ENCODE assay signal across 39 cellular contexts in the genomic region with DNA sequence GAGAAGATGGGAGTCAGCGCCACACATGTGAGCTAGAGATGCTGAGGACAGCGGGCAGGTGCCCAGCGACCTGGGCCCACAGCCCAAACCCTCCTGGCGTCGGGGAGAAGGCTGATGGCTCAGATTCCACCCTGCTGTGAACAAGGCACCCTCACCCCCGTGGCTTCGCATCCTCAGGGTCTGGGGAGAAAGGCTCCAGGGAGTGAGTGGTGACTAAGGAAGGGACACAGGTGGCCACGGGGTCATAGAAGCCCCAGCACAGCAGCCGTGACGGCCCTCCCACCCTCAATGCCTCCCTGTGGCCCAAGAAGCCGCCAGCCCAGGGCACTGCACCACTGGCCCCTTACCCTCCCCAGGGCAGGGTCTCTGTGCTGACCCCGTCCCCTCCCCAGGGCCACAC.
"Had no signal": no experiment of that assay in that cellular context is flagged by ENCODE, and none has a peak within 500 bp of the region (broad histone marks: within the 10 kb centered on the region; RNA-seq: fewer than 3 reads in every experiment).

No MANE protein-coding gene starts in this region.

- DNase-seq: activated B cell treated with CpG ODN at 0.5 μM for 24 hours; activated CD4-positive, alpha-beta memory T cell treated with anti-CD3 and anti-CD28 coated beads, Interleukin-2, amount 10 ng/mL, durations not matched to agents 7 days and 5 days; activated CD4-positive, alpha-beta T cell treated with anti-CD3 and anti-CD28 coated beads for 1 hour; activated CD4-positive, alpha-beta T cell treated with anti-CD3 and anti-CD28 coated beads for 36 hours; activated CD4-positive, alpha-beta T cell treated with anti-CD3 and anti-CD28 coated beads for 48 hours; activated CD4-positive, alpha-beta T cell treated with anti-CD3 and anti-CD28 coated beads, Interleukin-2, amount 10 ng/mL, durations not matched to agents 7 days and 5 days; activated CD4-positive, alpha-beta T cell treated with anti-CD3 and anti-CD28 coated beads, Interleukin-2, amount 50 U/mL, for 48 hours; activated CD8-positive, alpha-beta memory T cell treated with anti-CD3 and anti-CD28 coated beads for 24 hours; activated CD8-positive, alpha-beta memory T cell treated with anti-CD3 and anti-CD28 coated beads, Interleukin-2, amount 10 ng/mL, durations not matched to agents 7 days and 5 days; activated CD8-positive, alpha-beta memory T cell treated with anti-CD3 and anti-CD28 coated beads, Interleukin-2, amount 50 U/mL, for 48 hours; activated CD8-positive, alpha-beta T cell treated with anti-CD3 and anti-CD28 coated beads, Interleukin-2, amount 10 ng/mL, durations not matched to agents 7 days and 5 days; activated effector memory CD4-positive, alpha-beta T cell treated with Interleukin-2 at 50 U/mL for 16 hours; activated gamma-delta T cell; activated naive CD4-positive, alpha-beta T cell treated with anti-CD3 and anti-CD28 coated beads, Interleukin-2, amount 10 ng/mL, durations not matched to agents 7 days and 5 days; activated naive CD4-positive, alpha-beta T cell treated with Interleukin-2 at 50 U/mL for 16 hours; activated naive CD8-positive, alpha-beta T cell treated with anti-CD3 and anti-CD28 coated beads, Interleukin-2, amount 10 ng/mL, durations not matched to agents 7 days and 5 days; activated naive CD8-positive, alpha-beta T cell treated with anti-CD3 and anti-CD28 coated beads, Interleukin-2, amount 50 U/mL, for 24 hours; activated T-cell treated with anti-CD3 and anti-CD28 coated beads, Interleukin-2, amount 50 U/mL, for 24 hours; activated T-cell treated with anti-CD3 and anti-CD28 coated beads, Interleukin-2, amount 50 U/mL, for 48 hours; amygdala; anterior cingulate cortex; caudate nucleus; cerebellar nuclear complex; T-helper 1 cell; T-helper 2 cell; T-helper 9 cell had no signal

- H3K4me1 ChIP-seq: ascending aorta had no signal

- H3K27me3 Mint-ChIP-seq: activated B cell treated with CpG ODN at 0.5 μM for 24 hours; activated CD4-positive, alpha-beta memory T cell treated with anti-CD3 and anti-CD28 coated beads, Interleukin-2, amount 10 ng/mL, durations not matched to agents 7 days and 5 days; activated CD4-positive, alpha-beta T cell treated with anti-CD3 and anti-CD28 coated beads for 36 hours; activated CD4-positive, alpha-beta T cell treated with anti-CD3 and anti-CD28 coated beads, Interleukin-2, amount 10 ng/mL, durations not matched to agents 7 days and 5 days; activated CD8-positive, alpha-beta memory T cell treated with anti-CD3 and anti-CD28 coated beads, Interleukin-2, amount 10 ng/mL, durations not matched to agents 7 days and 5 days; activated naive CD4-positive, alpha-beta T cell treated with anti-CD3 and anti-CD28 coated beads, Interleukin-2, amount 10 ng/mL, durations not matched to agents 7 days and 5 days; activated naive CD4-positive, alpha-beta T cell treated with anti-CD3 and anti-CD28 coated beads, Interleukin-2, amount 50 U/mL, for 24 hours; activated naive CD8-positive, alpha-beta T cell; activated naive CD8-positive, alpha-beta T cell treated with anti-CD3 and anti-CD28 coated beads, Interleukin-2, amount 10 ng/mL, durations not matched to agents 7 days and 5 days; activated naive CD8-positive, alpha-beta T cell treated with anti-CD3 and anti-CD28 coated beads, Interleukin-2, amount 50 U/mL, for 24 hours; activated T-cell treated with anti-CD3 and anti-CD28 coated beads, Interleukin-2, amount 50 U/mL, for 24 hours; central memory CD8-positive, alpha-beta T cell had no signal

- H3K9me3 ChIP-seq: ascending aorta had no signal

- H3K4me3 Mint-ChIP-seq: activated B cell treated with CpG ODN at 0.5 μM for 24 hours; activated CD4-positive, alpha-beta memory T cell treated with anti-CD3 and anti-CD28 coated beads, Interleukin-2, amount 10 ng/mL, durations not matched to agents 7 days and 5 days; activated CD4-positive, alpha-beta T cell treated with anti-CD3 and anti-CD28 coated beads for 36 hours; activated CD4-positive, alpha-beta T cell treated with anti-CD3 and anti-CD28 coated beads, Interleukin-2, amount 10 ng/mL, durations not matched to agents 7 days and 5 days; activated CD8-positive, alpha-beta memory T cell treated with anti-CD3 and anti-CD28 coated beads, Interleukin-2, amount 10 ng/mL, durations not matched to agents 7 days and 5 days; activated CD8-positive, alpha-beta T cell treated with anti-CD3 and anti-CD28 coated beads, Interleukin-2, amount 10 ng/mL, durations not matched to agents 7 days and 5 days; activated naive CD4-positive, alpha-beta T cell treated with anti-CD3 and anti-CD28 coated beads, Interleukin-2, amount 10 ng/mL, durations not matched to agents 7 days and 5 days; activated naive CD4-positive, alpha-beta T cell treated with anti-CD3 and anti-CD28 coated beads, Interleukin-2, amount 50 U/mL, for 24 hours; activated naive CD8-positive, alpha-beta T cell; activated naive CD8-positive, alpha-beta T cell treated with anti-CD3 and anti-CD28 coated beads, Interleukin-2, amount 10 ng/mL, durations not matched to agents 7 days and 5 days; activated naive CD8-positive, alpha-beta T cell treated with anti-CD3 and anti-CD28 coated beads, Interleukin-2, amount 50 U/mL, for 24 hours; activated T-cell treated with anti-CD3 and anti-CD28 coated beads, Interleukin-2, amount 50 U/mL, for 24 hours; brain; central memory CD8-positive, alpha-beta T cell; T-helper 1 cell treated with Interleukin-12 subunit alpha and Interleukin-12 subunit beta and Interleukin-4 antibody, amounts not matched to agents 30 μg/mL and 1 μg/mL, for 36 hours; T-helper 2 cell treated with Interferon-gamma antibody and Interleukin-4, amounts not matched to agents 5 μg/mL and 100 μg/mL, for 36 hours had no signal

- H3K27me3 ChIP-seq: ascending aorta, cardiac muscle cell had no signal

- ATAC-seq: activated CD4-positive, alpha-beta T cell treated with anti-CD3 and anti-CD28 coated beads for 36 hours; activated CD4-positive, CD25-positive, alpha-beta regulatory T cell treated with anti-CD3 and anti-CD28 coated beads, Interleukin-2, amount 50 U/mL, for 24 hours; activated CD8-positive, alpha-beta memory T cell treated with anti-CD3 and anti-CD28 coated beads, Interleukin-2, amount 10 ng/mL, durations not matched to agents 7 days and 5 days; activated CD8-positive, alpha-beta T cell treated with anti-CD3 and anti-CD28 coated beads, Interleukin-2, amount 10 ng/mL, durations not matched to agents 7 days and 5 days; activated naive CD8-positive, alpha-beta T cell treated with anti-CD3 and anti-CD28 coated beads, Interleukin-2, amount 50 U/mL, for 24 hours had no signal

- FAIRE-seq: bronchial epithelial cell, TTC549 had no signal

- H3K27ac ChIP-seq: ascending aorta, cardiac muscle cell, VCaP had no signal

- H3K36me3 Mint-ChIP-seq: activated naive CD4-positive, alpha-beta T cell treated with anti-CD3 and anti-CD28 coated beads, Interleukin-2, amount 50 U/mL, for 24 hours; activated naive CD8-positive, alpha-beta T cell; activated naive CD8-positive, alpha-beta T cell treated with anti-CD3 and anti-CD28 coated beads, Interleukin-2, amount 10 ng/mL, durations not matched to agents 7 days and 5 days had no signal

- H3K4me3 ChIP-seq: ascending aorta, cardiac muscle cell had no signal

- H3K27ac Mint-ChIP-seq: activated B cell treated with CpG ODN at 0.5 μM for 24 hours; activated CD4-positive, alpha-beta memory T cell treated with anti-CD3 and anti-CD28 coated beads, Interleukin-2, amount 10 ng/mL, durations not matched to agents 7 days and 5 days; activated CD4-positive, alpha-beta T cell treated with anti-CD3 and anti-CD28 coated beads for 36 hours; activated CD4-positive, alpha-beta T cell treated with anti-CD3 and anti-CD28 coated beads, Interleukin-2, amount 10 ng/mL, durations not matched to agents 7 days and 5 days; activated CD8-positive, alpha-beta memory T cell treated with anti-CD3 and anti-CD28 coated beads, Interleukin-2, amount 10 ng/mL, durations not matched to agents 7 days and 5 days; activated CD8-positive, alpha-beta T cell treated with anti-CD3 and anti-CD28 coated beads, Interleukin-2, amount 10 ng/mL, durations not matched to agents 7 days and 5 days; activated naive CD4-positive, alpha-beta T cell treated with anti-CD3 and anti-CD28 coated beads, Interleukin-2, amount 10 ng/mL, durations not matched to agents 7 days and 5 days; activated naive CD4-positive, alpha-beta T cell treated with anti-CD3 and anti-CD28 coated beads, Interleukin-2, amount 50 U/mL, for 24 hours; activated naive CD8-positive, alpha-beta T cell; activated naive CD8-positive, alpha-beta T cell treated with anti-CD3 and anti-CD28 coated beads, Interleukin-2, amount 10 ng/mL, durations not matched to agents 7 days and 5 days; activated naive CD8-positive, alpha-beta T cell treated with anti-CD3 and anti-CD28 coated beads, Interleukin-2, amount 50 U/mL, for 24 hours; activated T-cell treated with anti-CD3 and anti-CD28 coated beads, Interleukin-2, amount 50 U/mL, for 24 hours; activated T-helper 2 cell treated with anti-CD3 and anti-CD28 coated beads, Interferon-gamma antibody, Interleukin-2, Interleukin-4, amounts not matched to agents 10 μg/mL and 5 μg/mL and 100 μg/mL, durations not matched to agents 14 hours and 24 hours and 36 hours; brain; T-helper 1 cell treated with Interleukin-12 subunit alpha and Interleukin-12 subunit beta and Interleukin-4 antibody, amounts not matched to agents 30 μg/mL and 1 μg/mL, for 36 hours; T-helper 2 cell treated with Interferon-gamma antibody and Interleukin-4, amounts not matched to agents 5 μg/mL and 100 μg/mL, for 36 hours had no signal

- H3K4me1 Mint-ChIP-seq: activated B cell treated with CpG ODN at 0.5 μM for 24 hours; activated CD4-positive, alpha-beta memory T cell treated with anti-CD3 and anti-CD28 coated beads, Interleukin-2, amount 10 ng/mL, durations not matched to agents 7 days and 5 days; activated CD4-positive, alpha-beta T cell treated with anti-CD3 and anti-CD28 coated beads for 36 hours; activated CD4-positive, alpha-beta T cell treated with anti-CD3 and anti-CD28 coated beads, Interleukin-2, amount 10 ng/mL, durations not matched to agents 7 days and 5 days; activated CD8-positive, alpha-beta memory T cell treated with anti-CD3 and anti-CD28 coated beads, Interleukin-2, amount 10 ng/mL, durations not matched to agents 7 days and 5 days; activated naive CD4-positive, alpha-beta T cell treated with anti-CD3 and anti-CD28 coated beads, Interleukin-2, amount 10 ng/mL, durations not matched to agents 7 days and 5 days; activated naive CD4-positive, alpha-beta T cell treated with anti-CD3 and anti-CD28 coated beads, Interleukin-2, amount 50 U/mL, for 24 hours; activated naive CD8-positive, alpha-beta T cell treated with anti-CD3 and anti-CD28 coated beads, Interleukin-2, amount 10 ng/mL, durations not matched to agents 7 days and 5 days; activated naive CD8-positive, alpha-beta T cell treated with anti-CD3 and anti-CD28 coated beads, Interleukin-2, amount 50 U/mL, for 24 hours; brain; central memory CD8-positive, alpha-beta T cell had no signal

- H3K9me3 Mint-ChIP-seq: activated B cell treated with CpG ODN at 0.5 μM for 24 hours; activated CD4-positive, alpha-beta memory T cell treated with anti-CD3 and anti-CD28 coated beads, Interleukin-2, amount 10 ng/mL, durations not matched to agents 7 days and 5 days; activated CD4-positive, alpha-beta T cell treated with anti-CD3 and anti-CD28 coated beads, Interleukin-2, amount 10 ng/mL, durations not matched to agents 7 days and 5 days; activated naive CD4-positive, alpha-beta T cell treated with anti-CD3 and anti-CD28 coated beads, Interleukin-2, amount 10 ng/mL, durations not matched to agents 7 days and 5 days; activated naive CD4-positive, alpha-beta T cell treated with anti-CD3 and anti-CD28 coated beads, Interleukin-2, amount 50 U/mL, for 24 hours; activated naive CD8-positive, alpha-beta T cell treated with anti-CD3 and anti-CD28 coated beads, Interleukin-2, amount 10 ng/mL, durations not matched to agents 7 days and 5 days; activated naive CD8-positive, alpha-beta T cell treated with anti-CD3 and anti-CD28 coated beads, Interleukin-2, amount 50 U/mL, for 24 hours; activated T-cell treated with anti-CD3 and anti-CD28 coated beads, Interleukin-2, amount 50 U/mL, for 24 hours; activated T-helper 2 cell treated with anti-CD3 and anti-CD28 coated beads, Interferon-gamma antibody, Interleukin-2, Interleukin-4, amounts not matched to agents 10 μg/mL and 5 μg/mL and 100 μg/mL, durations not matched to agents 14 hours and 24 hours and 36 hours; brain; central memory CD8-positive, alpha-beta T cell; T-helper 1 cell treated with Interleukin-12 subunit alpha and Interleukin-12 subunit beta and Interleukin-4 antibody, amounts not matched to agents 30 μg/mL and 1 μg/mL, for 36 hours; T-helper 2 cell treated with Interferon-gamma antibody and Interleukin-4, amounts not matched to agents 5 μg/mL and 100 μg/mL, for 36 hours had no signal
